In genomic region chr2:70073493-70073892, GRCh38 we compare ENCODE assay signal across 21 cellular contexts. TPM values are rescaled to one million over a fixed set of nuclear protein-coding genes. Genes with fewer than 3 reads are reported as not detected.
DNase-seq lines count a peak whose midpoint lies in the region; ATAC-seq and TF ChIP-seq lines count a peak whose summit lies in the region.
"Had no signal": no experiment of that assay in that cellular context is flagged by ENCODE, and none has a peak within 500 bp of the region (broad histone marks: within the 10 kb centered on the region; RNA-seq: fewer than 3 reads in every experiment).

No MANE protein-coding gene starts in this region.

- CTCF ChIA-PET in activated CD8-positive, alpha-beta T cell treated with anti-CD3 and anti-CD28 coated beads, Interleukin-2, amount 10 ng/mL, durations not matched to agents 7 days and 5 days (lab: Charles Lee), result interaction anchor here (0.7 to 6.9 kb wide), 5 partner anchors 10 to 161 kb away, joined by 3 to 98 read pairs (median 11); no protein-coding TSS in a partner anchor
- CTCF ChIA-PET in RWPE1 (lab: Yijun Ruan, JAX), result interaction anchor here (0.9 kb wide), 1 partner anchor 27 kb away, joined by 3 read pairs; no protein-coding TSS in a partner anchor

- POLR2A ChIA-PET in activated CD8-positive, alpha-beta T cell treated with anti-CD3 and anti-CD28 coated beads, Interleukin-2, amount 10 ng/mL, durations not matched to agents 7 days and 5 days (lab: Charles Lee), result interaction anchor here (0.9 to 1.8 kb wide), 3 partner anchors 12 to 160 kb away, joined by 4 to 12 read pairs (median 4); no protein-coding TSS in a partner anchor
- POLR2A ChIA-PET in RWPE1 (lab: Yijun Ruan, JAX; ENCODE audit: low non-redundant PET), result no interaction called here

- no peak for ATAC-seq in activated CD8-positive, alpha-beta T cell treated with anti-CD3 and anti-CD28 coated beads, Interleukin-2, amount 10 ng/mL, durations not matched to agents 7 days and 5 days
- no peak for ATAC-seq in HG02610 (IDR thresholded peaks at IDR 0.05; ENCODE audit: unreplicated experiment)
- ATAC-seq: A549; activated CD4-positive, alpha-beta T cell treated with anti-CD3 and anti-CD28 coated beads for 36 hours; PC-3 had no signal

- no peak for DNase-seq in activated T-cell treated with anti-CD3 and anti-CD28 coated beads, Interleukin-2, amount 50 U/mL, for 24 hours
- DNase-seq in activated T-cell treated with anti-CD3 and anti-CD28 coated beads, Interleukin-2, amount 50 U/mL, for 1 hour, result no peak
- DNase-seq in activated CD8-positive, alpha-beta T cell treated with anti-CD3 and anti-CD28 coated beads, Interleukin-2, amount 10 ng/mL, durations not matched to agents 7 days and 5 days, result no peak
- DNase-seq in superior temporal gyrus (ENCODE audit: extremely low spot score), result peak; percentile 57
- DNase-seq in HCEC 1CT, result no peak
- DNase-seq in RWPE1 (ENCODE audit: low spot score), result no peak
- DNase-seq: activated CD4-positive, alpha-beta T cell treated with anti-CD3 and anti-CD28 coated beads for 36 hours; head of caudate nucleus; islet precursor cell; NCI-H2081 treated with DMSO at 0.1 percent for 48 hours; NCI-H69; PC-3; stimulated activated CD4-positive, alpha-beta T cell treated with anti-CD3 and anti-CD28 coated beads, Interleukin-4, amount 100 ng/mL, for 4 hours; trophoblast cell had no signal

- H3K4me1 Mint-ChIP-seq in activated T-cell treated with anti-CD3 and anti-CD28 coated beads, Interleukin-2, amount 50 U/mL, for 24 hours (ENCODE audit: low read depth), result peaks cover 37% of the 10 kb centered on the region
- peaks cover 44% of the 10 kb centered on the region for H3K4me1 Mint-ChIP-seq in activated CD8-positive, alpha-beta T cell treated with anti-CD3 and anti-CD28 coated beads, Interleukin-2, amount 10 ng/mL, durations not matched to agents 7 days and 5 days (ENCODE audit: low read depth)

- H3K27me3 ChIP-seq in layer of hippocampus (ENCODE audit: control insufficient read depth, insufficient read depth, low read length), result no peaks in the 10 kb centered on the region
- H3K27me3 ChIP-seq: esophagus muscularis mucosa, SJSA1 had no signal

- H3K4me3 Mint-ChIP-seq in activated T-cell treated with anti-CD3 and anti-CD28 coated beads, Interleukin-2, amount 50 U/mL, for 24 hours, result no peak overlapping the region
- no peak overlapping the region for H3K4me3 Mint-ChIP-seq in activated CD8-positive, alpha-beta T cell treated with anti-CD3 and anti-CD28 coated beads, Interleukin-2, amount 10 ng/mL, durations not matched to agents 7 days and 5 days
- H3K4me3 Mint-ChIP-seq: activated CD4-positive, alpha-beta T cell treated with anti-CD3 and anti-CD28 coated beads for 36 hours; CD14-positive monocyte had no signal

- no peaks in the 10 kb centered on the region for H3K27me3 Mint-ChIP-seq in activated T-cell treated with anti-CD3 and anti-CD28 coated beads, Interleukin-2, amount 50 U/mL, for 24 hours
- H3K27me3 Mint-ChIP-seq in activated CD8-positive, alpha-beta T cell treated with anti-CD3 and anti-CD28 coated beads, Interleukin-2, amount 10 ng/mL, durations not matched to agents 7 days and 5 days (ENCODE audit: low read depth), result no peaks in the 10 kb centered on the region
- H3K27me3 Mint-ChIP-seq: activated CD4-positive, alpha-beta T cell treated with anti-CD3 and anti-CD28 coated beads for 36 hours had no signal

- H3K27ac ChIP-seq in layer of hippocampus (ENCODE audit: low read depth, low read length) (peak overlapping the region; percentile 38), RWPE1 (no peak overlapping the region)
- H3K27ac ChIP-seq: A549, HL-60, SJSA1 had no signal

- H3K9me3 Mint-ChIP-seq in activated T-cell treated with anti-CD3 and anti-CD28 coated beads, Interleukin-2, amount 50 U/mL, for 24 hours, result no peaks in the 10 kb centered on the region
- H3K9me3 Mint-ChIP-seq in activated CD8-positive, alpha-beta T cell treated with anti-CD3 and anti-CD28 coated beads, Interleukin-2, amount 10 ng/mL, durations not matched to agents 7 days and 5 days (ENCODE audit: insufficient read depth), result no peaks in the 10 kb centered on the region
- H3K9me3 Mint-ChIP-seq: CD14-positive monocyte had no signal

- H3K27ac Mint-ChIP-seq in activated T-cell treated with anti-CD3 and anti-CD28 coated beads, Interleukin-2, amount 50 U/mL, for 24 hours, result peak overlapping the region; percentile 1
- peak overlapping the region; percentile 53 for H3K27ac Mint-ChIP-seq in activated CD8-positive, alpha-beta T cell treated with anti-CD3 and anti-CD28 coated beads, Interleukin-2, amount 10 ng/mL, durations not matched to agents 7 days and 5 days

- peaks cover 67% of the 10 kb centered on the region for H3K36me3 Mint-ChIP-seq in activated T-cell treated with anti-CD3 and anti-CD28 coated beads, Interleukin-2, amount 50 U/mL, for 24 hours (ENCODE audit: low read depth)
- H3K36me3 Mint-ChIP-seq in activated CD8-positive, alpha-beta T cell treated with anti-CD3 and anti-CD28 coated beads, Interleukin-2, amount 10 ng/mL, durations not matched to agents 7 days and 5 days (ENCODE audit: low read depth), result peaks cover 38% of the 10 kb centered on the region

- no peak for TF ChIP-seq CTCF in RWPE1 (conservative IDR thresholded peaks at IDR 0.05; ENCODE audit: low read depth)

RNA-seq across cellular contexts. Expression of gene PCBP1, which starts 13.8 kb away (rescaled TPM):
- total RNA-seq in activated CD8-positive, alpha-beta T cell treated with anti-CD3 and anti-CD28 coated beads, Interleukin-2, amount 10 ng/mL, durations not matched to agents 7 days and 5 days, result 100 to 1,000 TPM; 516 to 518 TPM
